1 cellular context compared by ENCODE assay signal in genomic region chr12:46921048-46921753, GRCh38.
TF ChIP-seq lines count a peak whose summit lies in the region.

No MANE protein-coding gene starts in this region.

TF ChIP-seq in HepG2, 621 proteins besides CTCF, POLR2A, EP300 and RAD21 (continued from another document and continues in another):
- no peak for TF ChIP-seq ZNF407 (CRISPR knock-in tag; IDR thresholded peaks at IDR 0.05; ENCODE audit: not compliant biosample characterization)
- no peak for TF ChIP-seq SMARCC2 (IDR thresholded peaks at IDR 0.05)
- no peak for TF ChIP-seq ZNF225 (CRISPR knock-in tag; IDR thresholded peaks at IDR 0.05)
- no peak for TF ChIP-seq ZNF251 (CRISPR knock-in tag; IDR thresholded peaks at IDR 0.05)
- no peak for TF ChIP-seq KLF6 (CRISPR knock-in tag; IDR thresholded peaks at IDR 0.05)
- TF ChIP-seq ZNF589 (CRISPR knock-in tag; conservative IDR thresholded peaks at IDR 0.05): no peak
- no peak for TF ChIP-seq FOXJ3 (CRISPR knock-in tag; IDR thresholded peaks at IDR 0.05; ENCODE audit: borderline replicate concordance)
- no peak for TF ChIP-seq ZSCAN29 (CRISPR knock-in tag; conservative IDR thresholded peaks at IDR 0.05)
- no peak for TF ChIP-seq ZNF367 (CRISPR knock-in tag; IDR thresholded peaks at IDR 0.05; ENCODE audit: borderline replicate concordance)
- no peak for TF ChIP-seq MBNL3 (CRISPR knock-in tag; conservative IDR thresholded peaks at IDR 0.05)
- no peak for TF ChIP-seq ZNF740 (CRISPR knock-in tag; IDR thresholded peaks at IDR 0.05)
- 0 out of 2 replicates have a peak, but pooled peaks have one; percentile 30 for TF ChIP-seq MTF2 (CRISPR knock-in tag; IDR thresholded peaks at IDR 0.05; ENCODE audit: borderline replicate concordance)
- TF ChIP-seq ETV5 (CRISPR knock-in tag; IDR thresholded peaks at IDR 0.05; ENCODE audit: borderline replicate concordance): no peak
- 0 out of 2 replicates have a peak, but pooled peaks have one; percentile 14 for TF ChIP-seq KDM1A (CRISPR knock-in tag; IDR thresholded peaks at IDR 0.05)
- no peak for TF ChIP-seq ZBTB38 (CRISPR knock-in tag; IDR thresholded peaks at IDR 0.05)
- peak; percentile 10; the same call in 1 of the 2 replicates for TF ChIP-seq ZMYM4 (CRISPR knock-in tag; IDR thresholded peaks at IDR 0.05)
- 0 out of 2 replicates have a peak, but pooled peaks have one; percentile 66 for TF ChIP-seq AHDC1 (CRISPR knock-in tag; IDR thresholded peaks at IDR 0.05; ENCODE audit: borderline replicate concordance)
- TF ChIP-seq SIX4 (CRISPR knock-in tag; IDR thresholded peaks at IDR 0.05): no peak
- TF ChIP-seq TBX3 (IDR thresholded peaks at IDR 0.05; ENCODE audit: borderline replicate concordance): no peak
- peak; percentile 67; the same call in 1 of the 2 replicates for TF ChIP-seq FOSL2 (CRISPR knock-in tag; IDR thresholded peaks at IDR 0.05)
- TF ChIP-seq PRDM10 (CRISPR knock-in tag; IDR thresholded peaks at IDR 0.05; ENCODE audit: low read depth): no peak
- TF ChIP-seq MAZ (IDR thresholded peaks at IDR 0.05; ENCODE audit: borderline replicate concordance, low read depth, low read length): no peak
- no peak for TF ChIP-seq MAZ (CRISPR knock-in tag; IDR thresholded peaks at IDR 0.05; ENCODE audit: low read depth)
- TF ChIP-seq ELF3 (CRISPR knock-in tag; IDR thresholded peaks at IDR 0.05): no peak
- TF ChIP-seq LRRFIP1 (CRISPR knock-in tag; conservative IDR thresholded peaks at IDR 0.05): no peak
- 0 out of 2 replicates have a peak, but pooled peaks have one; percentile 21 for TF ChIP-seq HMGXB3 (CRISPR knock-in tag; IDR thresholded peaks at IDR 0.05; ENCODE audit: borderline replicate concordance)
- no peak for TF ChIP-seq GABPA (IDR thresholded peaks at IDR 0.05; ENCODE audit: low read depth, low read length)
- TF ChIP-seq GABPA (CRISPR knock-in tag; IDR thresholded peaks at IDR 0.05; ENCODE audit: low read depth): no peak
- TF ChIP-seq ZC3H4 (CRISPR knock-in tag; IDR thresholded peaks at IDR 0.05; ENCODE audit: borderline replicate concordance): no peak
- TF ChIP-seq ZNF460 (CRISPR knock-in tag; IDR thresholded peaks at IDR 0.05; ENCODE audit: borderline replicate concordance): peak; percentile 86
